Comparison of ENCODE assay signal across 1 cellular context in genomic region chr20:4591975-4592315, GRCh38.
TF ChIP-seq lines count a peak whose summit lies in the region.

No MANE protein-coding gene starts in this region.

TF ChIP-seq in HCT116, 20 proteins besides CTCF, POLR2A, EP300 and RAD21 (continued from another document):
- TF ChIP-seq, protein P1, sequence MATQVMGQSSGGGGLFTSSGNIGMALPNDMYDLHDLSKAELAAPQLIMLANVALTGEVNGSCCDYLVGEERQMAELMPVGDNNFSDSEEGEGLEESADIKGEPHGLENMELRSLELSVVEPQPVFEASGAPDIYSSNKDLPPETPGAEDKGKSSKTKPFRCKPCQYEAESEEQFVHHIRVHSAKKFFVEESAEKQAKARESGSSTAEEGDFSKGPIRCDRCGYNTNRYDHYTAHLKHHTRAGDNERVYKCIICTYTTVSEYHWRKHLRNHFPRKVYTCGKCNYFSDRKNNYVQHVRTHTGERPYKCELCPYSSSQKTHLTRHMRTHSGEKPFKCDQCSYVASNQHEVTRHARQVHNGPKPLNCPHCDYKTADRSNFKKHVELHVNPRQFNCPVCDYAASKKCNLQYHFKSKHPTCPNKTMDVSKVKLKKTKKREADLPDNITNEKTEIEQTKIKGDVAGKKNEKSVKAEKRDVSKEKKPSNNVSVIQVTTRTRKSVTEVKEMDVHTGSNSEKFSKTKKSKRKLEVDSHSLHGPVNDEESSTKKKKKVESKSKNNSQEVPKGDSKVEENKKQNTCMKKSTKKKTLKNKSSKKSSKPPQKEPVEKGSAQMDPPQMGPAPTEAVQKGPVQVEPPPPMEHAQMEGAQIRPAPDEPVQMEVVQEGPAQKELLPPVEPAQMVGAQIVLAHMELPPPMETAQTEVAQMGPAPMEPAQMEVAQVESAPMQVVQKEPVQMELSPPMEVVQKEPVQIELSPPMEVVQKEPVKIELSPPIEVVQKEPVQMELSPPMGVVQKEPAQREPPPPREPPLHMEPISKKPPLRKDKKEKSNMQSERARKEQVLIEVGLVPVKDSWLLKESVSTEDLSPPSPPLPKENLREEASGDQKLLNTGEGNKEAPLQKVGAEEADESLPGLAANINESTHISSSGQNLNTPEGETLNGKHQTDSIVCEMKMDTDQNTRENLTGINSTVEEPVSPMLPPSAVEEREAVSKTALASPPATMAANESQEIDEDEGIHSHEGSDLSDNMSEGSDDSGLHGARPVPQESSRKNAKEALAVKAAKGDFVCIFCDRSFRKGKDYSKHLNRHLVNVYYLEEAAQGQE (IDR thresholded peaks at IDR 0.05; ENCODE audit: low read depth), result no peak
- TF ChIP-seq POLR2AphosphoS5 (IDR thresholded peaks at IDR 0.05; ENCODE audit: low read depth, low read length) (no peak), SIN3A (IDR thresholded peaks at IDR 0.05; ENCODE audit: low read depth) (no peak), ELF1 (IDR thresholded peaks at IDR 0.05; ENCODE audit: borderline replicate concordance, low read depth) (no peak), CBX3 (IDR thresholded peaks at IDR 0.05; ENCODE audit: low read depth) (no peak), JUND (IDR thresholded peaks at IDR 0.05) (no peak), ZNF274 (IDR thresholded peaks at IDR 0.05; ENCODE audit: low read depth, low read length) (no peak), CEBPB (IDR thresholded peaks at IDR 0.05; ENCODE audit: low read depth) (no peak), ZFX (IDR thresholded peaks at IDR 0.05) (no peak), FOSL1 (IDR thresholded peaks at IDR 0.05; ENCODE audit: low read depth) (no peak), TCF7L2 (IDR thresholded peaks at IDR 0.05; ENCODE audit: borderline replicate concordance, extremely low read depth, insufficient read depth, insufficient read length) (no peak)
- TF ChIP-seq, protein P2, sequence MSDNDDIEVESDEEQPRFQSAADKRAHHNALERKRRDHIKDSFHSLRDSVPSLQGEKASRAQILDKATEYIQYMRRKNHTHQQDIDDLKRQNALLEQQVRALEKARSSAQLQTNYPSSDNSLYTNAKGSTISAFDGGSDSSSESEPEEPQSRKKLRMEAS (IDR thresholded peaks at IDR 0.05), result no peak
